Comparison of ENCODE assay signal across 9 cellular contexts in genomic region chr10:114044251-114045070, GRCh38. TPM values are rescaled to one million over a fixed set of nuclear protein-coding genes. Genes with fewer than 3 reads are reported as not detected.
DNase-seq lines count a peak whose midpoint lies in the region; ATAC-seq and TF ChIP-seq lines count a peak whose summit lies in the region.
"Had no signal": no experiment of that assay in that cellular context is flagged by ENCODE, and none has a peak within 500 bp of the region (broad histone marks: within the 10 kb centered on the region; RNA-seq: fewer than 3 reads in every experiment).

No MANE protein-coding gene starts in this region.

- H3K36me3 ChIP-seq in GM06990 (ENCODE audit: control insufficient read depth, insufficient read depth, low read length): no peaks in the 10 kb centered on the region
- H3K36me3 ChIP-seq in Peyer's patch: no peaks in the 10 kb centered on the region
- peaks cover 0 to 2% of the 10 kb centered on the region in 2 donors for H3K36me3 ChIP-seq in psoas muscle (ENCODE audit: insufficient read depth in 1 of 2, low read depth in 1 of 2)

- TF ChIP-seq POLR2A in Peyer's patch (IDR thresholded peaks at IDR 0.05): no peak

- CTCF ChIA-PET in HEK293T (lab: Yijun Ruan, JAX): no interaction called here

- 3 to 5% (median 4%) methylated on average over 68 to 98 of the region's 98 CpGs for WGBS in psoas muscle, 3 donors

- peak overlapping the region; percentile 69 to 86 (median 73) for H3K27ac ChIP-seq in Peyer's patch
- no peak overlapping the region for H3K27ac ChIP-seq in psoas muscle

- ATAC-seq in Right ventricle myocardium superior (ENCODE audit: poor library complexity) (peak; percentile 3), psoas muscle (peak in 2 of 4 donors; percentile 13 to 29), esophagus mucosa (no peak), HG03354 (IDR thresholded peaks at IDR 0.05; ENCODE audit: poor library complexity, severe bottlenecking, unreplicated experiment) (no peak)

- H3K4me3 ChIP-seq in GM06990 (replicated peaks; ENCODE audit: low read depth, low read length) (peak overlapping the region; percentile 67; the same call in 1 of the 2 replicates), Peyer's patch (peak overlapping the region; percentile 45 to 61 (median 51)), psoas muscle (peak overlapping the region; percentile 59)

- TF ChIP-seq CTCF in GM06990 (IDR thresholded peaks at IDR 0.05; ENCODE audit: insufficient read depth, low read length, poor library complexity, severe bottlenecking) (no peak), Peyer's patch (IDR thresholded peaks at IDR 0.05) (no peak), psoas muscle (IDR thresholded peaks at IDR 0.05) (no peak)

- H3K9me3 ChIP-seq in Peyer's patch (no peaks in the 10 kb centered on the region), psoas muscle (no peaks in the 10 kb centered on the region)

- intact Hi-C loops in Right ventricle myocardium superior (cut with DNase I): loop anchor here (5.0 to 10.0 kb wide), 2 partner anchors 152 to 190 kb away; partner anchors contain the start of genes DCLRE1A and NHLRC2
- intact Hi-C loops in psoas muscle (cut with DNase I): no loop called here

- peak; percentile 35 for DNase-seq in GM06990 (ENCODE audit: extremely low read depth, insufficient read length)
- peak in 2 of 3 donors; percentile 50 to 62 for DNase-seq in Peyer's patch
- DNase-seq in Right ventricle myocardium superior: peak; percentile 62
- DNase-seq in psoas muscle: peak in 1 of 2 donors; percentile 51
- DNase-seq in KG1 (lab: John Stamatoyannopoulos, UW): no peak
- no peak for DNase-seq in HEK293T (ENCODE audit: extremely low spot score)

- POLR2A ChIA-PET in HEK293T (lab: Yijun Ruan, JAX): no interaction called here

- no peaks in the 10 kb centered on the region for H3K27me3 ChIP-seq in GM06990 (replicated peaks; ENCODE audit: control insufficient read depth, insufficient read depth, low read length)
- no peaks in the 10 kb centered on the region for H3K27me3 ChIP-seq in Peyer's patch
- H3K27me3 ChIP-seq in psoas muscle (ENCODE audit: insufficient read depth in 3 of 3, low read length in 2 of 3): peaks cover 0 to 79% (median 17%) of the 10 kb centered on the region in 3 donors

- H3K4me1 ChIP-seq in Peyer's patch (peaks cover 0 to 16% (median 0%) of the 10 kb centered on the region in 4 donors), psoas muscle (no peaks in the 10 kb centered on the region)

TF ChIP-seq in HEK293T, 16 proteins besides CTCF, POLR2A, EP300 and RAD21:
- TF ChIP-seq L3MBTL2 (conservative IDR thresholded peaks at IDR 0.05) (no peak), CTBP1 (IDR thresholded peaks at IDR 0.05; ENCODE audit: borderline replicate concordance) (no peak), SUZ12 (IDR thresholded peaks at IDR 0.05) (no peak), BHLHE40 (IDR thresholded peaks at IDR 0.05; ENCODE audit: borderline replicate concordance) (no peak), SP1 (IDR thresholded peaks at IDR 0.05) (no peak), FOXK2 (IDR thresholded peaks at IDR 0.05) (no peak), PKNOX1 (IDR thresholded peaks at IDR 0.05) (no peak), LEF1 (IDR thresholded peaks at IDR 0.05; ENCODE audit: borderline replicate concordance) (no peak), FOXM1 (IDR thresholded peaks at IDR 0.05; ENCODE audit: borderline replicate concordance) (no peak), ARNT (IDR thresholded peaks at IDR 0.05) (no peak), TARDBP (IDR thresholded peaks at IDR 0.05) (no peak), FOXA1 (IDR thresholded peaks at IDR 0.05) (no peak), HDGF (IDR thresholded peaks at IDR 0.05; ENCODE audit: borderline replicate concordance) (no peak)

RNA-seq across cellular contexts. Expression of gene ADRB1, which starts 0.8 kb away (rescaled TPM):
- total RNA-seq in Peyer's patch (1 to 10 TPM in 3 of 4 donors, not detected in 1; 3.1 to 8.0 (median 4.6) TPM), Right ventricle myocardium superior (63.0 TPM), psoas muscle (under 1 TPM; 0.13 to 0.40 (median 0.29) TPM), esophagus mucosa (0.04 TPM)
- under 1 TPM in 2 of 3 donors, not detected in 1; 0.03 to 0.12 TPM for polyA plus RNA-seq in psoas muscle
- total RNA-seq: activated naive CD4-positive, alpha-beta T cell treated with anti-CD3 and anti-CD28 coated beads, Interleukin-2, amount 50 U/mL, for 72 hours had no signal

Comparison
In these comparisons a context has a peak if more than half of its experiments do, and no peak if none do; other contexts are left out.
1. DNase-seq: peak in GM06990 (single experiment), Peyer's patch (2 of 3) and Right ventricle myocardium superior (single experiment); none in KG1 (single experiment) and HEK293T (single experiment).
2. Peak in every context shown above with its lines, with median percentiles within 50 percentile points of each other: H3K4me3 ChIP-seq.